8 cellular contexts compared by ENCODE assay signal in the genomic region with DNA sequence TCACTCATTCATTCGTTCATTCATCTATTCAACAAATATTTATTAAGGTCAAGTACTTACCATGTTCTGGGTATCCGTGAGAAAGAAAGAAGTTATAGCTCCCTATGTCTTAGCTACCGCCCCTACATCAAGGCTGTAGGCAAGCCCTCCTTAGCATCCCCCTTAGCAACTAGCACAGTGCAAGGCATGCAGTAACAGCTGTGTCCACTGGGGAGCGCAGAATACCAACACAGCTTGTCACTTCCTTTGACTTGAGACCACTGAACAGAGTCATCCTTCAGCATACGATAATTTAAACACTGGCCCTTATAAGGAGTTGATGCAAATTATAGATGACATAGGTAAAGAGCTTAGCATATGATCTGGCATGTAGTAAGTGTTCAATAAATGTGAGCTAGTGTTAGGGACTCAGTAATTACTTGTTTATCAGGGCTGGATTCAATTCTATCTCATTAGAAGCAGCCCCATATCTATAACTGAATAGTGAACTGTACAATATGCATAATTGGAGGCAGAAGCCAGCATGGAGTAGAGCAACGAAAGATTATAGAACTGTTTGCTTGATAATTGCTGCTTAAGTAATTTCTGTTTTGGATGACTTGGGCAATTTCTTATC.
A peak's percentile ranks its signal among the peaks of the same experiment; 100 is the strongest.
DNase-seq lines count a peak whose midpoint lies in the region; ATAC-seq and TF ChIP-seq lines count a peak whose summit lies in the region.

No MANE protein-coding gene starts in this region.

- no peaks in the 10 kb centered on the region for H3K9me3 ChIP-seq in SU-DHL-6 (ENCODE audit: insufficient read depth, low read length)

- H3K4me3 ChIP-seq in SU-DHL-6 (ENCODE audit: insufficient read depth, low read length, poor library complexity, severe bottlenecking) = no peak overlapping the region
- H3K4me3 ChIP-seq in astrocyte of the cerebellum (ENCODE audit: low read depth, low read length) = no peak overlapping the region

- no peak overlapping the region for H2AFZ ChIP-seq in SU-DHL-6 (ENCODE audit: low read depth, low read length, severe bottlenecking)

- H3K36me3 ChIP-seq in SU-DHL-6 (ENCODE audit: low read length) = no peaks in the 10 kb centered on the region

- H3F3A ChIP-seq in SU-DHL-6 (ENCODE audit: insufficient read depth) = no peaks in the 10 kb centered on the region

- DNase-seq in COLO829 (ENCODE audit: low spot score) (peak; percentile 39), HPDE6-E6E7 (ENCODE audit: extremely low spot score) (peak; percentile 14), astrocyte of the cerebellum (ENCODE audit: low read depth) (peak; percentile 28), iPS-NIHi11 (ENCODE audit: low spot score) (peak; percentile 67), middle frontal gyrus (ENCODE audit: extremely low spot score, low spot score) (no peak)
- peak; percentile 19 to 27 for DNase-seq in stimulated activated CD4-positive, alpha-beta T cell treated with anti-CD3 and anti-CD28 coated beads, Interleukin-1b, Interleukin-23, amount 100 ng/mL, for 4 hours (ENCODE audit: low read depth in 2 of 2)

- no peaks in the 10 kb centered on the region for H3K79me2 ChIP-seq in SU-DHL-6 (ENCODE audit: insufficient read depth, low read length)

- H3K27me3 ChIP-seq in SU-DHL-6 (ENCODE audit: low read length) = no peaks in the 10 kb centered on the region

- H3K9me2 ChIP-seq in SU-DHL-6 (replicated peaks; ENCODE audit: insufficient read depth, low read length) = no peaks in the 10 kb centered on the region

- H4K20me1 ChIP-seq in SU-DHL-6 (ENCODE audit: low read depth, low read length) = no peaks in the 10 kb centered on the region

- TF ChIP-seq CTCF in SU-DHL-6 (IDR thresholded peaks at IDR 0.05; ENCODE audit: insufficient read depth, low read length, poor library complexity, severe bottlenecking) (peak; percentile 36), astrocyte of the cerebellum (IDR thresholded peaks at IDR 0.05; ENCODE audit: low read depth, low read length, missing control alignments) (peak; percentile 86)

- no peak overlapping the region for H3K4me2 ChIP-seq in SU-DHL-6 (ENCODE audit: low read depth, low read length, poor library complexity, severe bottlenecking)

- peak; percentile 83 for ATAC-seq in GM19324 (IDR thresholded peaks at IDR 0.05; ENCODE audit: low FRiP score, unreplicated experiment)

- in situ Hi-C loops in astrocyte of the cerebellum (cut with HindIII; ENCODE audit: low sequenced_read_pairs) = no loop called here

- no peak overlapping the region for H3K9ac ChIP-seq in SU-DHL-6 (ENCODE audit: low read length)

- no peak overlapping the region for H3K27ac ChIP-seq in SU-DHL-6 (ENCODE audit: low read depth, low read length)
